In genomic region chr11:615453-616319, GRCh38 we compare ENCODE assay signal across 8 cellular contexts. TPM values are rescaled to one million over a fixed set of nuclear protein-coding genes. Genes with fewer than 3 reads are reported as not detected.
DNase-seq lines count a peak whose midpoint lies in the region; ATAC-seq and TF ChIP-seq lines count a peak whose summit lies in the region.

TSS of gene IRF7 (minus strand) at chr11:615950. CDS start at chr11:615364, 586 bp downstream.

- H3K4me2 ChIP-seq in neuronal stem cell (ENCODE audit: insufficient read depth, low read length, poor library complexity, severe bottlenecking): peak within 1 kb of the TSS; percentile 81

- H3K27ac ChIP-seq in foreskin keratinocyte (peak within 1 kb of the TSS; percentile 99), neuronal stem cell (replicated peaks; ENCODE audit: low read length) (peak within 1 kb of the TSS; percentile 58), subcutaneous abdominal adipose tissue (ENCODE audit: low read depth, low read length) (peak within 1 kb of the TSS; percentile 86)

- peak within 1 kb of the TSS; percentile 82 for H2BK5ac ChIP-seq in neuronal stem cell (ENCODE audit: low read length)

- no CpG with 5 or more reads among the region's 67 CpGs for WGBS in neuronal stem cell (ENCODE audit: extremely low coverage in 2 of 2, insufficient read length in 2 of 2, insufficient replicate concordance in 1 of 2), 2 donors

- H2BK120ac ChIP-seq in neuronal stem cell (ENCODE audit: low read depth, low read length): no peak within 1 kb of the TSS

- H3K9ac ChIP-seq in neuronal stem cell (ENCODE audit: low read depth, low read length, poor library complexity) (peak within 1 kb of the TSS; percentile 78), subcutaneous abdominal adipose tissue (ENCODE audit: low read length in 5 of 5) (peak within 1 kb of the TSS; percentile 48 to 96 (median 85))

- no peak within 1 kb of the TSS for H3K4ac ChIP-seq in neuronal stem cell (ENCODE audit: low read length)

- H3K4me1 ChIP-seq in foreskin keratinocyte (peaks cover 9% of the 10 kb centered on the region), neuronal stem cell (ENCODE audit: control insufficient read depth in 2 of 2, insufficient read depth in 1 of 2, low read depth in 1 of 2, low read length in 2 of 2) (peaks cover 3 to 7% of the 10 kb centered on the region in 2 donors), subcutaneous abdominal adipose tissue (ENCODE audit: control insufficient read depth in 5 of 5, insufficient read depth in 5 of 5, low read length in 5 of 5) (peaks cover 0 to 32% (median 23%) of the 10 kb centered on the region in 5 donors)

- peak; percentile 72 for DNase-seq in DMS79 treated with DMSO at 0.1 percent for 48 hours (lab: John Stamatoyannopoulos, UW)
- DNase-seq in Kasumi-1 (lab: John Stamatoyannopoulos, UW): peak; percentile 98
- DNase-seq in SIG-M5 treated with dmso at 0.1 percent for 504 hours (lab: John Stamatoyannopoulos, UW; ENCODE audit: unreplicated experiment): peak; percentile 92
- peak; percentile 72 for DNase-seq in activated gamma-delta T cell treated with anti-CD3 and anti-CD28 coated beads, Interleukin-2, amount 50 U/mL, for 16 hours (ENCODE audit: low read depth)
- peak; percentile 73 to 83 for DNase-seq in foreskin keratinocyte
- peak; percentile 77 for DNase-seq in neuronal stem cell (ENCODE audit: low spot score)

- H2AK5ac ChIP-seq in neuronal stem cell (ENCODE audit: low read depth, low read length): peak within 1 kb of the TSS; percentile 93

- H3K36me3 ChIP-seq in neuronal stem cell (replicated peaks in 1 of 2; ENCODE audit: control insufficient read depth in 2 of 2, insufficient read depth in 2 of 2, low read length in 2 of 2) (peaks cover 22 to 37% of the 10 kb centered on the region in 2 donors), subcutaneous abdominal adipose tissue (ENCODE audit: control insufficient read depth in 5 of 5, insufficient read depth in 5 of 5, low read length in 5 of 5) (peaks cover 0 to 38% (median 29%) of the 10 kb centered on the region in 5 donors)

- peaks cover 18% of the 10 kb centered on the region for H3K79me1 ChIP-seq in neuronal stem cell (ENCODE audit: low read depth, low read length)

- H3K9me3 ChIP-seq in neuronal stem cell (replicated peaks in 1 of 2; ENCODE audit: control insufficient read depth in 2 of 2, insufficient read depth in 1 of 2, low read depth in 1 of 2, low read length in 2 of 2): no peaks in the 10 kb centered on the region
- H3K9me3 ChIP-seq in subcutaneous abdominal adipose tissue (ENCODE audit: control insufficient read depth in 5 of 5, low read length in 5 of 5): no peaks in the 10 kb centered on the region

- H3K27me3 ChIP-seq in foreskin keratinocyte (no peaks in the 10 kb centered on the region), neuronal stem cell (ENCODE audit: control insufficient read depth in 3 of 3, insufficient read depth in 3 of 3, low read depth in 1 of 3, low read length in 3 of 3) (peaks cover 0 to 2% (median 0%) of the 10 kb centered on the region in 3 experiments), subcutaneous abdominal adipose tissue (ENCODE audit: control insufficient read depth in 5 of 5, insufficient read depth in 4 of 5, low read length in 5 of 5) (no peaks in the 10 kb centered on the region)

- peak within 1 kb of the TSS; percentile 74 to 86 for H3K4me3 ChIP-seq in neuronal stem cell (ENCODE audit: low read length in 2 of 2)
- peak within 1 kb of the TSS; percentile 42 to 96 (median 94) for H3K4me3 ChIP-seq in subcutaneous abdominal adipose tissue (ENCODE audit: low read depth in 1 of 5, low read length in 5 of 5)

- H3K14ac ChIP-seq in neuronal stem cell (ENCODE audit: low read length): peak within 1 kb of the TSS; percentile 12

- H3K18ac ChIP-seq in neuronal stem cell (ENCODE audit: low read length): peak within 1 kb of the TSS; percentile 94

- no peak within 1 kb of the TSS for H2BK12ac ChIP-seq in neuronal stem cell (ENCODE audit: low read length)

- H2BK15ac ChIP-seq in neuronal stem cell (ENCODE audit: low read length): peak within 1 kb of the TSS; percentile 55

- peak within 1 kb of the TSS; percentile 26 for H3K23ac ChIP-seq in neuronal stem cell (ENCODE audit: low read depth, low read length, poor library complexity)

- TF ChIP-seq CTCF in foreskin keratinocyte (conservative IDR thresholded peaks at IDR 0.05): no peak

- H2AFZ ChIP-seq in neuronal stem cell (ENCODE audit: low read length): peak within 1 kb of the TSS; percentile 97

- ATAC-seq in GM21786 (IDR thresholded peaks at IDR 0.05; ENCODE audit: unreplicated experiment): peak; percentile 82
- peak; percentile 65 for ATAC-seq in foreskin keratinocyte

- no peak within 1 kb of the TSS for H4K8ac ChIP-seq in neuronal stem cell (ENCODE audit: low read depth, low read length)

- H4K91ac ChIP-seq in neuronal stem cell (ENCODE audit: low read depth, low read length, poor library complexity): no peak within 1 kb of the TSS

RNA-seq across cellular contexts. Expression of gene IRF7, which starts in this region (rescaled TPM):
- total RNA-seq in foreskin keratinocyte: 52.1 and 66.7 TPM in 2 replicates
- polyA plus RNA-seq in foreskin keratinocyte: 54.0 and 66.9 TPM in 2 replicates
- polyA plus RNA-seq in neuronal stem cell (2013, experiment 1 of 2): 5.5 TPM
- polyA plus RNA-seq in neuronal stem cell (2013, experiment 2 of 2): 5.1 TPM

Comparison
In these comparisons a context has a peak if more than half of its experiments do, and no peak if none do; other contexts are left out.
1. Peak in every context shown above with its lines: DNase-seq, ATAC-seq, H3K4me3 ChIP-seq and H3K27ac ChIP-seq.